8 cellular contexts compared by ENCODE assay signal in genomic region chr13:114235697-114236096, GRCh38. TPM values are rescaled to one million over a fixed set of nuclear protein-coding genes. Genes with fewer than 3 reads are reported as not detected.
DNase-seq lines count a peak whose midpoint lies in the region; ATAC-seq, FAIRE-seq and TF ChIP-seq lines count a peak whose summit lies in the region.

No MANE protein-coding gene starts in this region.

- H3K4me2 ChIP-seq in OCI-LY3 (ENCODE audit: low read length) = peak overlapping the region; percentile 80
- peak overlapping the region; percentile 66 to 67 for H3K4me2 ChIP-seq in H1 (ENCODE audit: insufficient read depth in 1 of 2, low read depth in 2 of 2, low read length in 2 of 2)
- H3K4me2 ChIP-seq in neuronal stem cell (ENCODE audit: insufficient read depth, low read length, poor library complexity, severe bottlenecking) = peak overlapping the region; percentile 86

- H3K27ac Mint-ChIP-seq in CD8-positive, alpha-beta memory T cell = peak overlapping the region; percentile 46 to 87 (median 68)

- H2BK120ac ChIP-seq in H1 (replicated peaks; ENCODE audit: low read depth, low read length) = no peak overlapping the region
- no peak overlapping the region for H2BK120ac ChIP-seq in neuronal stem cell (ENCODE audit: low read depth, low read length)

- TF ChIP-seq EP300 in H1 (IDR thresholded peaks at IDR 0.05; ENCODE audit: borderline replicate concordance in 1 of 2, low read depth in 2 of 2, low read length in 2 of 2) = no peak

- no peak for DNase-seq in CD8-positive, alpha-beta memory T cell
- DNase-seq in H1 (ENCODE audit: low read depth in 1 of 2, low spot score in 2 of 2) = no peak
- no peak for DNase-seq in neuronal stem cell (ENCODE audit: low spot score)
- DNase-seq in GM13976 (ENCODE audit: low spot score) = no peak
- DNase-seq in NCI-H524 treated with DMSO at 0.1 percent for 48 hours (lab: John Stamatoyannopoulos, UW) = no peak

- H3K4ac ChIP-seq in H1 (replicated peaks; ENCODE audit: insufficient read length, low read depth, low read length) (no peak overlapping the region), neuronal stem cell (ENCODE audit: low read length) (no peak overlapping the region)

- in situ Hi-C loops in GM13976 (cut with MboI; ENCODE audit: low sequenced_read_pairs, unreplicated experiment) = no loop called here

- ATAC-seq in HG03378 (IDR thresholded peaks at IDR 0.05; ENCODE audit: unreplicated experiment) (no peak), HG03432 (IDR thresholded peaks at IDR 0.05; ENCODE audit: unreplicated experiment) (no peak)

- H3K9me3 ChIP-seq in CD8-positive, alpha-beta memory T cell (ENCODE audit: low read length) = no peaks in the 10 kb centered on the region
- H3K9me3 ChIP-seq in OCI-LY3 (ENCODE audit: insufficient read depth, low read length) (no peaks in the 10 kb centered on the region), H1 (ENCODE audit: insufficient read depth in 2 of 2, low read depth in 1 of 2, low read length in 1 of 2) (no peaks in the 10 kb centered on the region), neuronal stem cell (replicated peaks in 1 of 2; ENCODE audit: control insufficient read depth in 2 of 2, insufficient read depth in 1 of 2, low read depth in 1 of 2, low read length in 2 of 2) (no peaks in the 10 kb centered on the region)

- H3K4me3 Mint-ChIP-seq in CD8-positive, alpha-beta memory T cell = peak overlapping the region; percentile 86 to 93 (median 88)

- H2BK5ac ChIP-seq in H1 (ENCODE audit: low read depth, low read length) (no peak overlapping the region), neuronal stem cell (ENCODE audit: low read length) (no peak overlapping the region)

- TF ChIP-seq RAD21 in H1 (IDR thresholded peaks at IDR 0.05 in 1 of 2, conservative IDR thresholded peaks at IDR 0.05 in 1 of 2; ENCODE audit: low read depth in 2 of 2, low read length in 2 of 2) = no peak

- peaks cover under 1 to 2% of the 10 kb centered on the region in 2 donors for H3K27me3 Mint-ChIP-seq in CD8-positive, alpha-beta memory T cell

- TF ChIP-seq CTCF in OCI-LY3 (IDR thresholded peaks at IDR 0.05; ENCODE audit: low read depth, low read length) (no peak), H1 (IDR thresholded peaks at IDR 0.05; ENCODE audit: control extremely low read depth in 1 of 3, insufficient read depth in 1 of 3, low read depth in 1 of 3, low read length in 3 of 3) (no peak), GM13976 (IDR thresholded peaks at IDR 0.05; ENCODE audit: borderline replicate concordance, control extremely low read depth, extremely low read depth, insufficient read depth, missing control alignments) (no peak)

- peaks cover 26% of the 10 kb centered on the region for H3K36me3 ChIP-seq in CD8-positive, alpha-beta memory T cell (ENCODE audit: insufficient read depth, low read length)
- peaks cover 21% of the 10 kb centered on the region for H3K36me3 ChIP-seq in OCI-LY3 (replicated peaks; ENCODE audit: low read depth, low read length)
- H3K36me3 ChIP-seq in H1 (ENCODE audit: control insufficient read depth in 2 of 4, insufficient read depth in 4 of 4, low read length in 3 of 4) = peaks cover 14 to 37% (median 28%) of the 10 kb centered on the region in 4 experiments
- peaks cover 18 to 51% of the 10 kb centered on the region in 2 donors for H3K36me3 ChIP-seq in neuronal stem cell (replicated peaks in 1 of 2; ENCODE audit: control insufficient read depth in 2 of 2, insufficient read depth in 2 of 2, low read length in 2 of 2)

- H3K14ac ChIP-seq in H1 (ENCODE audit: insufficient read length) (no peak overlapping the region), neuronal stem cell (ENCODE audit: low read length) (no peak overlapping the region)

- H4K5ac ChIP-seq in H1 (ENCODE audit: insufficient read length, low read depth, low read length) = no peak overlapping the region

- H2AFZ ChIP-seq in OCI-LY3 (ENCODE audit: low read depth, low read length) (no peak overlapping the region), H1 (ENCODE audit: low read length) (no peak overlapping the region), neuronal stem cell (ENCODE audit: low read length) (no peak overlapping the region)

- H3K36me3 Mint-ChIP-seq in CD8-positive, alpha-beta memory T cell = peaks cover 4 to 39% (median 13%) of the 10 kb centered on the region in 3 donors

- peaks cover 23 to 36% (median 33%) of the 10 kb centered on the region in 3 donors for H3K4me1 Mint-ChIP-seq in CD8-positive, alpha-beta memory T cell

- no peak overlapping the region for H3K56ac ChIP-seq in H1 (replicated peaks; ENCODE audit: insufficient read length, low read depth, low read length)

- FAIRE-seq in H1 (lab: Jason Lieb, UNC) = no peak

- peak overlapping the region; percentile 70 for H3K27ac ChIP-seq in CD8-positive, alpha-beta memory T cell (ENCODE audit: low read depth, low read length)
- H3K27ac ChIP-seq in OCI-LY3 (ENCODE audit: low read length) (no peak overlapping the region), H1 (ENCODE audit: low read depth, low read length) (no peak overlapping the region), neuronal stem cell (replicated peaks; ENCODE audit: low read length) (no peak overlapping the region)

- POLR2A ChIA-PET in CD8-positive, alpha-beta memory T cell (lab: Charles Lee) = interaction anchor here (0.7 kb wide), 1 partner anchor 46 kb away, joined by 3 read pairs; the partner anchor contains the start of gene UPF3A
- POLR2A ChIA-PET in H1 (lab: Charles Lee; ENCODE audit: partially characterized antibody) = interaction anchor here (0.9 to 5.3 kb wide), 5 partner anchors 10 to 59 kb away, joined by 4 to 33 read pairs (median 10); no protein-coding TSS in a partner anchor

- peak overlapping the region; percentile 49 for H3K4me3 ChIP-seq in CD8-positive, alpha-beta memory T cell (ENCODE audit: low read length)
- peak overlapping the region; percentile 80 for H3K4me3 ChIP-seq in OCI-LY3 (ENCODE audit: low read length)
- H3K4me3 ChIP-seq in H1 (ENCODE audit: extremely low read depth in 1 of 4, insufficient read depth in 2 of 4, low read depth in 3 of 4, low read length in 4 of 4) = peak overlapping the region; percentile 76 to 88 (median 80)
- H3K4me3 ChIP-seq in neuronal stem cell (ENCODE audit: low read length in 2 of 2) = peak overlapping the region in 1 of 2 donors; percentile 93

- peaks cover 4% of the 10 kb centered on the region for H3K23me2 ChIP-seq in H1 (ENCODE audit: low read depth, low read length)

- H3K23ac ChIP-seq in H1 (ENCODE audit: insufficient read length) (no peak overlapping the region), neuronal stem cell (ENCODE audit: low read depth, low read length, poor library complexity) (no peak overlapping the region)

- H3K79me2 ChIP-seq in OCI-LY3 (ENCODE audit: low read length) (peaks cover 23% of the 10 kb centered on the region), H1 (ENCODE audit: control insufficient read depth in 1 of 2, insufficient read depth in 2 of 2, low read length in 2 of 2) (peaks cover 6 to 21% of the 10 kb centered on the region in 2 experiments; a peak in 3 of 4 replicates)

- H4K8ac ChIP-seq in H1 (ENCODE audit: extremely low read depth, insufficient read depth, low read length) = no peak overlapping the region
- H4K8ac ChIP-seq in neuronal stem cell (ENCODE audit: low read depth, low read length) = no peak overlapping the region

- peaks cover 14% of the 10 kb centered on the region for H3K4me1 ChIP-seq in CD8-positive, alpha-beta memory T cell (ENCODE audit: insufficient read depth, low read length)
- H3K4me1 ChIP-seq in OCI-LY3 (ENCODE audit: low read length) = peaks cover 10% of the 10 kb centered on the region
- H3K4me1 ChIP-seq in H1 (replicated peaks in 1 of 4; ENCODE audit: control insufficient read depth in 3 of 4, insufficient read depth in 4 of 4, low read length in 3 of 4) = peaks cover 2 to 6% (median 4%) of the 10 kb centered on the region in 4 experiments; a peak in 4 of 7 replicates
- peaks cover 4 to 9% of the 10 kb centered on the region in 2 donors for H3K4me1 ChIP-seq in neuronal stem cell (ENCODE audit: control insufficient read depth in 2 of 2, insufficient read depth in 1 of 2, low read depth in 1 of 2, low read length in 2 of 2)

- no peak overlapping the region for H3K18ac ChIP-seq in H1 (ENCODE audit: extremely low read depth, low read length)
- no peak overlapping the region for H3K18ac ChIP-seq in neuronal stem cell (ENCODE audit: low read length)

- CTCF ChIA-PET in CD8-positive, alpha-beta memory T cell (lab: Charles Lee) = interaction anchor here (0.5 to 2.3 kb wide), 4 partner anchors 9 to 83 kb away, joined by 3 to 10 read pairs (median 4); no protein-coding TSS in a partner anchor
- CTCF ChIA-PET in H1 (lab: Charles Lee; ENCODE audit: partially characterized antibody) = interaction anchor here (1.4 to 1.9 kb wide), 2 partner anchors 10 to 433 kb away, joined by 3 to 5 read pairs; no protein-coding TSS in a partner anchor

- H3K9me3 Mint-ChIP-seq in CD8-positive, alpha-beta memory T cell = no peaks in the 10 kb centered on the region

- no peak overlapping the region for H2BK20ac ChIP-seq in H1 (ENCODE audit: low read length)

- no peak for TF ChIP-seq POLR2A in H1 (IDR thresholded peaks at IDR 0.05; ENCODE audit: control extremely low read depth in 1 of 2, low read depth in 2 of 2, low read length in 2 of 2)

- H3K27me3 ChIP-seq in CD8-positive, alpha-beta memory T cell (ENCODE audit: insufficient read depth, low read length, poor library complexity, severe bottlenecking) = no peaks in the 10 kb centered on the region
- H3K27me3 ChIP-seq in OCI-LY3 (ENCODE audit: low read depth, low read length) (peaks cover 2% of the 10 kb centered on the region; the same call in 1 of the 2 replicates), H1 (replicated peaks in 1 of 4; ENCODE audit: control insufficient read depth in 3 of 4, extremely low read depth in 1 of 4, insufficient read depth in 3 of 4, low read length in 3 of 4) (no peaks in the 10 kb centered on the region), neuronal stem cell (ENCODE audit: control insufficient read depth in 3 of 3, insufficient read depth in 3 of 3, low read depth in 1 of 3, low read length in 3 of 3) (peaks cover 0 to 3% (median 0%) of the 10 kb centered on the region in 3 experiments)

- no peak overlapping the region for H4K91ac ChIP-seq in H1 (replicated peaks; ENCODE audit: insufficient read length, low read length)
- H4K91ac ChIP-seq in neuronal stem cell (ENCODE audit: low read depth, low read length, poor library complexity) = no peak overlapping the region

- H3K9ac ChIP-seq in OCI-LY3 (ENCODE audit: low read length) = peak overlapping the region; percentile 77
- peak overlapping the region in 1 of 4 experiments; percentile 46; a peak in 3 of 7 replicates for H3K9ac ChIP-seq in H1 (replicated peaks in 1 of 4; ENCODE audit: extremely low read depth in 1 of 4, low read depth in 3 of 4, low read length in 3 of 4)
- H3K9ac ChIP-seq in neuronal stem cell (ENCODE audit: low read depth, low read length, poor library complexity) = no peak overlapping the region

- H2AK5ac ChIP-seq in H1 (ENCODE audit: low read depth, low read length) (no peak overlapping the region), neuronal stem cell (ENCODE audit: low read depth, low read length) (no peak overlapping the region)

- WGBS in H1 (ENCODE audit: extremely low coverage in 1 of 2, insufficient coverage in 1 of 2, insufficient read length in 1 of 2, insufficient replicate concordance in 2 of 2, low coverage in 1 of 2, low lambda C conversion rate in 2 of 2, missing lambda C conversion rate in 1 of 2), 2 experiments = 60% methylated on average over 10 of the region's 10 CpGs; no CpG with 5 or more reads in 1 of the 2 experiments
- no CpG with 5 or more reads among the region's 10 CpGs for WGBS in neuronal stem cell (ENCODE audit: extremely low coverage in 2 of 2, insufficient read length in 2 of 2, insufficient replicate concordance in 1 of 2), 2 donors

- H2BK15ac ChIP-seq in H1 (ENCODE audit: low read length) (no peak overlapping the region), neuronal stem cell (ENCODE audit: low read length) (no peak overlapping the region)

- H4K20me1 ChIP-seq in OCI-LY3 (ENCODE audit: insufficient read depth, low read length) (peaks cover 11% of the 10 kb centered on the region; the same call in 1 of the 2 replicates), H1 (replicated peaks in 1 of 2; ENCODE audit: control insufficient read depth in 1 of 2, insufficient read depth in 2 of 2, low read length in 2 of 2) (peaks cover 5 to 8% of the 10 kb centered on the region in 2 experiments)

- H3K79me1 ChIP-seq in H1 (ENCODE audit: low read depth, low read length) (peaks cover 2% of the 10 kb centered on the region; the same call in 1 of the 2 replicates), neuronal stem cell (ENCODE audit: low read depth, low read length) (peaks cover 8% of the 10 kb centered on the region)

- no peak overlapping the region for H2BK12ac ChIP-seq in H1 (ENCODE audit: low read depth, low read length)
- no peak overlapping the region for H2BK12ac ChIP-seq in neuronal stem cell (ENCODE audit: low read length)

RNA-seq across cellular contexts. Expression of gene CDC16, which starts 1.0 kb away (rescaled TPM):
- 10 to 100 TPM; 74.7 to 79.5 TPM for total RNA-seq in CD8-positive, alpha-beta memory T cell
- 22.1 TPM for polyA plus RNA-seq in CD8-positive, alpha-beta memory T cell
- 78.7 and 83.4 TPM in 2 replicates for total RNA-seq in H1 (2021; fragmentation: NEBNext Ultra II Directional; extraction: Animal tissue kit (Norgen Biotek cat#: 25700))
- 36.3 and 42.5 TPM in 2 replicates for polyA plus RNA-seq in H1 (2011; rRNA removed)
- 58.5 TPM for polyA plus RNA-seq in H1 (2011; cell fraction: cytosol; rRNA removed)
- 53.2 TPM for polyA plus RNA-seq in H1 (2011; cell fraction: nucleus; rRNA removed)
- polyA plus RNA-seq in H1 (2012, experiment 1 of 2) = 57.0 to 70.3 TPM (median 61.3 TPM) in 4 replicates
- 7.9 TPM for polyA plus RNA-seq in H1 (2012, experiment 2 of 2)
- polyA plus RNA-seq in H1 (2013, experiment 1 of 2) = 55.1 TPM
- polyA plus RNA-seq in H1 (2013, experiment 2 of 2) = 53.8 TPM
- 69.3 and 80.0 TPM in 2 replicates for polyA minus RNA-seq in H1 (2011; rRNA and poly(A)+ RNA removed)
- 36.5 TPM for polyA minus RNA-seq in H1 (2011; cell fraction: cytosol; rRNA and poly(A)+ RNA removed)
- 104 TPM for polyA minus RNA-seq in H1 (2011; cell fraction: nucleus; rRNA and poly(A)+ RNA removed)
- polyA plus RNA-seq in neuronal stem cell (2013, experiment 1 of 2) = 47.5 TPM
- 48.2 TPM for polyA plus RNA-seq in neuronal stem cell (2013, experiment 2 of 2)

RNA-seq across cellular contexts. Expression of gene UPF3A, which starts 45.7 kb away (rescaled TPM):
- total RNA-seq in CD8-positive, alpha-beta memory T cell = 10 to 100 TPM; 48.0 to 52.9 TPM
- polyA plus RNA-seq in CD8-positive, alpha-beta memory T cell = 41.4 TPM
- total RNA-seq in H1 (2021; fragmentation: NEBNext Ultra II Directional; extraction: Animal tissue kit (Norgen Biotek cat#: 25700)) = 56.6 and 58.2 TPM in 2 replicates
- 47.1 and 48.7 TPM in 2 replicates for polyA plus RNA-seq in H1 (2011; rRNA removed)
- polyA plus RNA-seq in H1 (2011; cell fraction: cytosol; rRNA removed) = 78.7 TPM
- 56.2 TPM for polyA plus RNA-seq in H1 (2011; cell fraction: nucleus; rRNA removed)
- 63.0 to 78.5 TPM (median 70.5 TPM) in 4 replicates for polyA plus RNA-seq in H1 (2012, experiment 1 of 2)
- polyA plus RNA-seq in H1 (2012, experiment 2 of 2) = 14.2 TPM
- polyA plus RNA-seq in H1 (2013, experiment 1 of 2) = 88.6 TPM
- polyA plus RNA-seq in H1 (2013, experiment 2 of 2) = 86.1 TPM
- 18.0 and 22.0 TPM in 2 replicates for polyA minus RNA-seq in H1 (2011; rRNA and poly(A)+ RNA removed)
- 27.8 TPM for polyA minus RNA-seq in H1 (2011; cell fraction: cytosol; rRNA and poly(A)+ RNA removed)
- 45.9 TPM for polyA minus RNA-seq in H1 (2011; cell fraction: nucleus; rRNA and poly(A)+ RNA removed)
- 79.9 TPM for polyA plus RNA-seq in neuronal stem cell (2013, experiment 1 of 2)
- polyA plus RNA-seq in neuronal stem cell (2013, experiment 2 of 2) = 78.4 TPM

RNA-seq across cellular contexts. Expression of gene CFAP97D2, which starts 56.6 kb away (rescaled TPM):
- not detected for total RNA-seq in CD8-positive, alpha-beta memory T cell
- polyA plus RNA-seq in CD8-positive, alpha-beta memory T cell = 0.31 TPM
- not detected in 2 replicates for total RNA-seq in H1 (2021; fragmentation: NEBNext Ultra II Directional; extraction: Animal tissue kit (Norgen Biotek cat#: 25700))
- polyA plus RNA-seq in H1 (2011; rRNA removed) = not detected in 2 replicates
- not detected for polyA plus RNA-seq in H1 (2011; cell fraction: cytosol; rRNA removed)
- polyA plus RNA-seq in H1 (2011; cell fraction: nucleus; rRNA removed) = not detected
- polyA plus RNA-seq in H1 (2012, experiment 1 of 2) = not detected in 4 replicates
- polyA plus RNA-seq in H1 (2012, experiment 2 of 2) = not detected
- not detected for polyA plus RNA-seq in H1 (2013, experiment 1 of 2)
- not detected for polyA plus RNA-seq in H1 (2013, experiment 2 of 2)
- polyA minus RNA-seq in H1 (2011; rRNA and poly(A)+ RNA removed) = not detected in 2 replicates
- not detected for polyA minus RNA-seq in H1 (2011; cell fraction: cytosol; rRNA and poly(A)+ RNA removed)
- polyA minus RNA-seq in H1 (2011; cell fraction: nucleus; rRNA and poly(A)+ RNA removed) = not detected
- 0.22 TPM for polyA plus RNA-seq in neuronal stem cell (2013, experiment 1 of 2)
- polyA plus RNA-seq in neuronal stem cell (2013, experiment 2 of 2) = 0.11 TPM
